ENCODE assay signal across 15 cellular contexts in genomic region chr10:6215683-6216484, GRCh38.
"Had no signal": no experiment of that assay in that cellular context is flagged by ENCODE, and none has a peak within 500 bp of the region (broad histone marks: within the 10 kb centered on the region; RNA-seq: fewer than 3 reads in every experiment).

No MANE protein-coding gene starts in this region.

- H3K4me3 ChIP-seq: right lobe of liver, spleen, tibial artery had no signal

- DNase-seq: activated CD4-positive, alpha-beta memory T cell treated with anti-CD3 and anti-CD28 coated beads, Interleukin-2, amount 10 ng/mL, durations not matched to agents 7 days and 5 days; activated CD4-positive, CD25-positive, alpha-beta regulatory T cell treated with anti-CD3 and anti-CD28 coated beads, Interleukin-2, amount 50 U/mL, for 72 hours; activated T-cell treated with anti-CD3 and anti-CD28 coated beads, Interleukin-2, amount 50 U/mL, for 72 hours; anterior cingulate cortex; dermis blood vessel endothelial cell; kidney glomerular epithelial cell; SK-N-SH; spleen; T-cell; T1000; tibial artery had no signal

- H3K27me3 Mint-ChIP-seq: activated CD4-positive, alpha-beta memory T cell treated with anti-CD3 and anti-CD28 coated beads, Interleukin-2, amount 10 ng/mL, durations not matched to agents 7 days and 5 days; T-cell had no signal

- H3K4me1 ChIP-seq: right lobe of liver had no signal

- H3K9ac ChIP-seq: SK-N-SH had no signal

- H3K9me3 ChIP-seq: right lobe of liver, SK-N-SH, spleen, tibial artery had no signal

- H3K9me3 Mint-ChIP-seq: activated CD4-positive, alpha-beta memory T cell treated with anti-CD3 and anti-CD28 coated beads, Interleukin-2, amount 10 ng/mL, durations not matched to agents 7 days and 5 days; activated T-cell treated with anti-CD3 and anti-CD28 coated beads, Interleukin-2, amount 50 U/mL, for 72 hours; nephron; T-cell had no signal

- ATAC-seq: esophagus mucosa had no signal

- FAIRE-seq: urothelium cell line had no signal

- H3K4me3 Mint-ChIP-seq: activated CD4-positive, alpha-beta memory T cell treated with anti-CD3 and anti-CD28 coated beads, Interleukin-2, amount 10 ng/mL, durations not matched to agents 7 days and 5 days; activated T-cell treated with anti-CD3 and anti-CD28 coated beads, Interleukin-2, amount 50 U/mL, for 72 hours; nephron; T-cell had no signal

- H3K27ac Mint-ChIP-seq: activated CD4-positive, alpha-beta memory T cell treated with anti-CD3 and anti-CD28 coated beads, Interleukin-2, amount 10 ng/mL, durations not matched to agents 7 days and 5 days; activated T-cell treated with anti-CD3 and anti-CD28 coated beads, Interleukin-2, amount 50 U/mL, for 72 hours; nephron; T-cell had no signal

- H3K27ac ChIP-seq: right lobe of liver, spleen, tibial artery had no signal

- H3K27me3 ChIP-seq: right lobe of liver, spleen, tibial artery had no signal

- H3K4me1 Mint-ChIP-seq: activated CD4-positive, alpha-beta memory T cell treated with anti-CD3 and anti-CD28 coated beads, Interleukin-2, amount 10 ng/mL, durations not matched to agents 7 days and 5 days had no signal
